In genomic region chr15:60585743-60586708, GRCh38 we compare ENCODE assay signal across 1 cellular context.
A peak's percentile ranks its signal among the peaks of the same experiment; 100 is the strongest.
TF ChIP-seq lines count a peak whose summit lies in the region.

No MANE protein-coding gene starts in this region.

TF ChIP-seq in HepG2, 621 proteins besides CTCF, POLR2A, EP300 and RAD21 (continued from another document):
- TF ChIP-seq ARID5B (CRISPR knock-in tag; IDR thresholded peaks at IDR 0.05) (0 out of 2 replicates have a peak, but pooled peaks have one; percentile 19), ZNF644 (CRISPR knock-in tag; IDR thresholded peaks at IDR 0.05; ENCODE audit: low read depth) (peak; percentile 48; the same call in 1 of the 2 replicates), NCOR1 (IDR thresholded peaks at IDR 0.05; ENCODE audit: borderline replicate concordance, low read length) (0 out of 2 replicates have a peak, but pooled peaks have one; percentile 24), LRRFIP1 (CRISPR knock-in tag; conservative IDR thresholded peaks at IDR 0.05) (no peak), NCOA1 (CRISPR knock-in tag; IDR thresholded peaks at IDR 0.05) (no peak), HNRNPUL1 (IDR thresholded peaks at IDR 0.05; ENCODE audit: low read depth, low read length) (no peak), HOXA7 (CRISPR knock-in tag; IDR thresholded peaks at IDR 0.05) (no peak), ARID3A (IDR thresholded peaks at IDR 0.05; ENCODE audit: low read depth, low read length) (peak; percentile 14; the same call in 1 of the 2 replicates), KDM1A (CRISPR knock-in tag; IDR thresholded peaks at IDR 0.05) (peak; percentile 79; the same call in 1 of the 2 replicates), ASH2L (IDR thresholded peaks at IDR 0.05; ENCODE audit: insufficient read length, low read depth, low read length) (peak; percentile 26), NR2F6 (IDR thresholded peaks at IDR 0.05) (peak; percentile 93), NR2F6 (CRISPR knock-in tag; IDR thresholded peaks at IDR 0.05) (peak; percentile 89), HNRNPH1 (optimal IDR thresholded peaks at IDR 0.05; ENCODE audit: low read depth, low read length) (no peak), NFE2 (CRISPR knock-in tag; IDR thresholded peaks at IDR 0.05) (no peak), NR2C2 (CRISPR knock-in tag; IDR thresholded peaks at IDR 0.05; ENCODE audit: borderline replicate concordance) (peak; percentile 96), HOMEZ (CRISPR knock-in tag; IDR thresholded peaks at IDR 0.05; ENCODE audit: low read depth) (0 out of 2 replicates have a peak, but pooled peaks have one; percentile 42), CCDC6 (CRISPR knock-in tag; IDR thresholded peaks at IDR 0.05) (no peak), KMT2B (CRISPR knock-in tag; IDR thresholded peaks at IDR 0.05) (0 out of 2 replicates have a peak, but pooled peaks have one; percentile 31), RCOR2 (CRISPR knock-in tag; IDR thresholded peaks at IDR 0.05) (peak; percentile 82), ZNF143 (CRISPR knock-in tag; IDR thresholded peaks at IDR 0.05) (peak; percentile 85), CEBPB (IDR thresholded peaks at IDR 0.05; ENCODE audit: borderline replicate concordance, low read depth, low read length) (no peak), STAG1 (CRISPR knock-in tag; IDR thresholded peaks at IDR 0.05) (peak; percentile 89), GATAD1 (CRISPR knock-in tag; IDR thresholded peaks at IDR 0.05) (peak; percentile 59), ZNF747 (CRISPR knock-in tag; IDR thresholded peaks at IDR 0.05; ENCODE audit: borderline replicate concordance) (no peak), ZNF235 (CRISPR knock-in tag; IDR thresholded peaks at IDR 0.05; ENCODE audit: borderline replicate concordance) (no peak)
